ENCODE assay signal across 24 cellular contexts in the genomic region with DNA sequence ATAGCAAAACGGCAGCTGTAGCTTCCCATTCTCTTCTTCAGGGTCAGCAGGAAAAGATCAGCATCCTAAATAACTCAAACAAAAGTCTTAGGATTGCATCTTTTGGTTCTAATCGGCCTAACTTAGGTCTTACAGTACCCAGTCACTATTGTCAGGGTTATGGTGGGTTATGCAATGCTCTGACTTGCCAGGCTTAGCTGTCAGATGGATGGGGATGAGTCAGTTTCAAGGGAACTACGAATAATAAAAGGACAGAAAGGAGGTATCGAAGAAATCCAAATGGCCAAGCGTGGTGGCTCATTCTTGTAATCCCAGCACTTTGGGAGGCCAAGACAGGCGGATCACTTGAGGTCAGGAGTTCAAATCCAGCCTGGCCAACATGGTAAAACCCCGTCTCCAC. TPM values are rescaled to one million over a fixed set of nuclear protein-coding genes. Genes with fewer than 3 reads are reported as not detected.
"Had no signal": no experiment of that assay in that cellular context is flagged by ENCODE, and none has a peak within 500 bp of the region (broad histone marks: within the 10 kb centered on the region; RNA-seq: fewer than 3 reads in every experiment).

No MANE protein-coding gene starts in this region.

- H3K4me1 ChIP-seq: esophagus squamous epithelium, left lung, tibial artery had no signal

- H3K9me3 ChIP-seq: esophagus squamous epithelium, left lung, tibial artery had no signal

- H3K27me3 ChIP-seq: left lung, tibial artery had no signal

- H3K4me3 ChIP-seq: esophagus squamous epithelium, left lung, skin epidermis, tibial artery had no signal

- ATAC-seq: activated T-cell treated with anti-CD3 and anti-CD28 coated beads, Interleukin-2, amount 50 U/mL, for 72 hours; left lung; right cardiac atrium; stimulated activated naive CD8-positive, alpha-beta T cell treated with anti-CD3 and anti-CD28 coated beads, Interleukin-15, Interleukin-2, amounts not matched to agents 100 U/mL and 50 U/mL, for 24 hours had no signal

- H3K36me3 ChIP-seq: esophagus squamous epithelium, left lung, tibial artery had no signal

- DNase-seq: activated CD4-positive, alpha-beta T cell treated with anti-CD3 and anti-CD28 coated beads for 1 hour; activated effector memory CD4-positive, alpha-beta T cell treated with anti-CD3 and anti-CD28 coated beads, Interleukin-2, amount 50 U/mL, for 16 hours; activated naive CD4-positive, alpha-beta T cell treated with anti-CD3 and anti-CD28 coated beads, Interleukin-2, amount 50 U/mL, for 16 hours; activated T-cell treated with anti-CD3 and anti-CD28 coated beads, Interleukin-2, amount 50 U/mL, for 72 hours; dermis blood vessel endothelial cell; effector memory CD4-positive, alpha-beta T cell; esophagus squamous epithelium; foreskin fibroblast; hippocampal formation; kidney; left lung; midbrain; right cardiac atrium; stimulated activated naive CD8-positive, alpha-beta T cell treated with anti-CD3 and anti-CD28 coated beads, Interleukin-15, Interleukin-2, amounts not matched to agents 100 U/mL and 50 U/mL, for 24 hours; substantia nigra; T1000; tibial artery had no signal

- H3K27ac ChIP-seq: esophagus squamous epithelium, left lung, skin epidermis, tibial artery, VCaP had no signal

RNA-seq across cellular contexts. Expression of a gene that starts 46.5 kb away (rescaled TPM):
- total RNA-seq: astrocyte, chondrocyte, endothelial cell of umbilical vein, kidney, left lung, neural crest cell, progenitor cell of endocrine pancreas, right cardiac atrium had no signal
